Comparison of ENCODE assay signal across 25 cellular contexts in genomic region chr10:86371691-86372090, GRCh38. TPM values are rescaled to one million over a fixed set of nuclear protein-coding genes. Genes with fewer than 3 reads are reported as not detected.
DNase-seq lines count a peak whose midpoint lies in the region; ATAC-seq, FAIRE-seq and TF ChIP-seq lines count a peak whose summit lies in the region.
"Had no signal": no experiment of that assay in that cellular context is flagged by ENCODE, and none has a peak within 500 bp of the region (broad histone marks: within the 10 kb centered on the region; RNA-seq: fewer than 3 reads in every experiment).

No MANE protein-coding gene starts in this region.

- H3K36me3 ChIP-seq in HepG2 (replicated peaks in 1 of 2; ENCODE audit: control insufficient read depth in 1 of 2, insufficient read depth in 2 of 2, low read length in 2 of 2) = no peaks in the 10 kb centered on the region

- no peak for TF ChIP-seq POLR2A in HepG2 (IDR thresholded peaks at IDR 0.05; ENCODE audit: insufficient read depth in 1 of 2, low read depth in 2 of 2, low read length in 2 of 2)

- no peak for TF ChIP-seq EP300 in HepG2 (IDR thresholded peaks at IDR 0.05; ENCODE audit: low read depth in 2 of 2, low read length in 2 of 2)
- no peak for TF ChIP-seq EP300 in HepG2 (CRISPR knock-in tag; IDR thresholded peaks at IDR 0.05; ENCODE audit: borderline replicate concordance)

- no peak overlapping the region for H3K27ac ChIP-seq in HepG2 (ENCODE audit: extremely low read length, insufficient read depth, low read length)

- TF ChIP-seq CTCF in GM12873 (IDR thresholded peaks at IDR 0.05; ENCODE audit: insufficient read depth, low read depth, low read length, missing control alignments) (peak; percentile 23), HepG2 (CRISPR knock-in tag; IDR thresholded peaks at IDR 0.05) (no peak)

- H3K4me1 ChIP-seq in HepG2 (ENCODE audit: insufficient read depth, low read length) = no peaks in the 10 kb centered on the region

- no peak for TF ChIP-seq RAD21 in HepG2 (CRISPR knock-in tag; IDR thresholded peaks at IDR 0.05)

- intact Hi-C loops in HepG2 (cut with micrococcal nuclease; ENCODE audit: unreplicated experiment) = no loop called here

- DNase-seq in 8988T (peak; percentile 74), SK-N-DZ (ENCODE audit: low spot score) (peak; percentile 53), HepG2 (ENCODE audit: low spot score) (no peak), GDM1 (lab: John Stamatoyannopoulos, UW) (no peak), NCI-H446 (lab: John Stamatoyannopoulos, UW) (no peak), NCI-H2107 (lab: John Stamatoyannopoulos, UW) (no peak)
- DNase-seq: ACHN; activated CD4-positive, CD25-positive, alpha-beta regulatory T cell treated with anti-CD3 and anti-CD28 coated beads, Interleukin-2, amount 50 U/mL, for 72 hours; activated naive CD4-positive, alpha-beta T cell treated with anti-CD3 and anti-CD28 coated beads, Interleukin-2, amount 50 U/mL, for 16 hours; activated T-cell treated with anti-CD3 and anti-CD28 coated beads, Interleukin-2, amount 50 U/mL, for 72 hours; CD4-positive, CD25-positive, alpha-beta regulatory T cell; dermis blood vessel endothelial cell; mesenchymal stem cell; NCI-H2081 treated with DMSO at 0.1 percent for 48 hours; NCI-H526; occipital lobe; stimulated activated CD4-positive, alpha-beta T cell treated with anti-CD3 and anti-CD28 coated beads, Interleukin-12 subunit alpha, Interleukin-12 subunit beta, amount 100 ng/mL, for 4 hours; stimulated activated CD4-positive, alpha-beta T cell treated with anti-CD3 and anti-CD28 coated beads, Interleukin-4, amount 100 ng/mL, for 4 hours; trophoblast cell had no signal

- in situ Hi-C loops in HepG2 (cut with HindIII; ENCODE audit: extremely low pct_ligation_motif_present, low pct_unique_long_range_greater_than_20kb) = loop anchor here (10.0 kb wide), 1 partner anchor 107 kb away; no protein-coding TSS in a partner anchor

- BruUV-seq in HepG2 (replicated peaks; lab: Mats Ljungman, UMichigan) = no TSS peak

- H3K9ac ChIP-seq in HepG2 (ENCODE audit: insufficient read depth, low read depth, low read length) = no peak overlapping the region

- no peaks in the 10 kb centered on the region for H3K79me2 ChIP-seq in HepG2 (ENCODE audit: insufficient read depth, low read length)

- CTCF ChIA-PET in HepG2 (lab: Yijun Ruan, JAX; ENCODE audit: low intra/inter-chr PET ratio, low total read pairs) = no interaction called here

- H3K4me2 ChIP-seq in HepG2 (ENCODE audit: low read depth, low read length) = no peak overlapping the region

- H3K27me3 ChIP-seq in HepG2 (ENCODE audit: control insufficient read depth in 1 of 2, insufficient read depth in 2 of 2, low read length in 2 of 2) = peaks cover 15 to 74% of the 10 kb centered on the region in 2 experiments; a peak in 4 of 5 replicates

- no peak for FAIRE-seq in HepG2 (lab: Jason Lieb, UNC)
- FAIRE-seq: GM12878 had no signal

- no peak overlapping the region for H3K4me3 ChIP-seq in HepG2 (replicated peaks in 1 of 3; ENCODE audit: insufficient read depth in 1 of 3, low read depth in 2 of 3, low read length in 3 of 3)
- H3K4me3 ChIP-seq: GM12878 had no signal

- POLR2A ChIA-PET in HepG2 (lab: Yijun Ruan, JAX) = no interaction called here

- no peaks in the 10 kb centered on the region for H3K9me3 ChIP-seq in HepG2 (ENCODE audit: low read length)

- WGBS in HepG2 (ENCODE audit: low lambda C conversion rate) = 0% methylated on average over 1 of the region's 5 CpGs

- no peak overlapping the region for H2AFZ ChIP-seq in HepG2 (ENCODE audit: low read length)

- peaks cover 6% of the 10 kb centered on the region; the same call in 1 of the 2 replicates for H4K20me1 ChIP-seq in HepG2 (ENCODE audit: insufficient read depth, low read length)

- ATAC-seq in HepG2 = peak; percentile 70
- no peak for ATAC-seq in GM21619 (IDR thresholded peaks at IDR 0.05; ENCODE audit: unreplicated experiment)
- ATAC-seq: activated T-cell treated with anti-CD3 and anti-CD28 coated beads, Interleukin-2, amount 50 U/mL, for 72 hours; GM12878; left colon; stimulated activated naive CD8-positive, alpha-beta T cell treated with anti-CD3 and anti-CD28 coated beads, Interleukin-15, amount 100 ng/mL, for 72 hours had no signal

TF ChIP-seq in HepG2, 621 proteins besides CTCF, POLR2A, EP300 and RAD21 (continues in another document):
- no peak for TF ChIP-seq CENPBD1 (CRISPR knock-in tag; IDR thresholded peaks at IDR 0.05; ENCODE audit: borderline replicate concordance, low read depth)
- no peak for TF ChIP-seq SALL2 (CRISPR knock-in tag; IDR thresholded peaks at IDR 0.05)
- no peak for TF ChIP-seq MIER2 (CRISPR knock-in tag; IDR thresholded peaks at IDR 0.05)
- TF ChIP-seq ATF5 (CRISPR knock-in tag; IDR thresholded peaks at IDR 0.05; ENCODE audit: low read depth) = no peak
- no peak for TF ChIP-seq RFX1 (IDR thresholded peaks at IDR 0.05)
- TF ChIP-seq ZNF432 (CRISPR knock-in tag; IDR thresholded peaks at IDR 0.05; ENCODE audit: borderline replicate concordance) = no peak
- no peak for TF ChIP-seq ZNF3 (CRISPR knock-in tag; IDR thresholded peaks at IDR 0.05)
- no peak for TF ChIP-seq SAP130 (CRISPR knock-in tag; IDR thresholded peaks at IDR 0.05; ENCODE audit: low read depth)
- TF ChIP-seq MLXIP (CRISPR knock-in tag; IDR thresholded peaks at IDR 0.05; ENCODE audit: borderline replicate concordance) = no peak
- TF ChIP-seq JUND (CRISPR knock-in tag; IDR thresholded peaks at IDR 0.05) = no peak
- TF ChIP-seq NFKB2 (CRISPR knock-in tag; IDR thresholded peaks at IDR 0.05; ENCODE audit: borderline replicate concordance) = no peak
- TF ChIP-seq ZFP62 (CRISPR knock-in tag; IDR thresholded peaks at IDR 0.05) = no peak
- TF ChIP-seq FOXM1 (CRISPR knock-in tag; IDR thresholded peaks at IDR 0.05) = no peak

RNA-seq across cellular contexts. Expression of gene GRID1, which starts 5.1 kb away (rescaled TPM):
- polyA plus RNA-seq in SK-N-DZ (2014; cell fraction: cytosol; rRNA removed) = 7.1 and 8.1 TPM in 2 replicates
- polyA plus RNA-seq in SK-N-DZ (2014; cell fraction: nucleus; rRNA removed) = 4.2 and 6.2 TPM in 2 replicates
- not detected in 2 replicates for total RNA-seq in HepG2 (2016; rRNA removed; fragmentation: Illumina TruSeq; extraction: Trizol)
- total RNA-seq in HepG2 (2016; cell fraction: cytosol; rRNA removed; fragmentation: Illumina TruSeq; extraction: Trizol; ENCODE audit: low read depth) = not detected in 2 replicates
- not detected in 2 replicates for total RNA-seq in HepG2 (2016; cell fraction: insoluble cytoplasmic fraction; rRNA removed; fragmentation: Illumina TruSeq; extraction: Trizol)
- total RNA-seq in HepG2 (2016; cell fraction: membrane; rRNA removed; fragmentation: Illumina TruSeq; extraction: Trizol) = not detected in 2 replicates
- not detected in 2 replicates for total RNA-seq in HepG2 (2016; cell fraction: nucleus; rRNA removed; fragmentation: Illumina TruSeq; extraction: Trizol)
- 0.03 and 0.05 TPM in 2 replicates for polyA plus RNA-seq in HepG2 (2011; rRNA removed)
- polyA plus RNA-seq in HepG2 (2011; cell fraction: cytosol; rRNA removed) = 0.01 and 0.03 TPM in 2 replicates
- not detected in 2 replicates for polyA plus RNA-seq in HepG2 (2011; cell fraction: nucleus; rRNA removed)
- polyA plus RNA-seq in HepG2 (2012) = not detected in 2 replicates
- not detected in 2 replicates for polyA plus RNA-seq in HepG2 (2016; cell fraction: cytosol; fragmentation: Illumina TruSeq; extraction: Trizol; ENCODE audit: low read depth)
- polyA plus RNA-seq in HepG2 (2016; cell fraction: insoluble cytoplasmic fraction; fragmentation: Illumina TruSeq; extraction: Trizol; ENCODE audit: low read depth) = not detected in 2 replicates
- not detected in 2 replicates for polyA plus RNA-seq in HepG2 (2016; cell fraction: membrane; fragmentation: Illumina TruSeq; extraction: Trizol; ENCODE audit: low read depth)
- not detected in 2 replicates for polyA plus RNA-seq in HepG2 (2016; cell fraction: nucleus; fragmentation: Illumina TruSeq; extraction: Trizol; ENCODE audit: insufficient read depth, low read depth)
- 5.3 TPM in 1 of 2 replicates, not detected in the other for polyA minus RNA-seq in HepG2 (2011; rRNA and poly(A)+ RNA removed; ENCODE audit: low replicate concordance)
- not detected in 2 replicates for polyA minus RNA-seq in HepG2 (2011; cell fraction: cytosol; rRNA and poly(A)+ RNA removed)
- polyA minus RNA-seq in HepG2 (2011; cell fraction: nucleus; rRNA and poly(A)+ RNA removed) = 0.25 TPM in 1 of 2 replicates, not detected in the other
- total RNA-seq: activated T-cell treated with anti-CD3 and anti-CD28 coated beads, Interleukin-2, amount 50 U/mL, for 72 hours; CD4-positive, CD25-positive, alpha-beta regulatory T cell; dermis blood vessel endothelial cell had no signal
- polyA plus RNA-seq: aorta; CD4-positive, CD25-positive, alpha-beta regulatory T cell had no signal

Comparison
In these comparisons a context has a peak if more than half of its experiments do, and no peak if none do; other contexts are left out.
1. DNase-seq: peak in 8988T (single experiment) and SK-N-DZ (single experiment); none in HepG2 (single experiment), GDM1 (single experiment), NCI-H446 (0 of 2) and NCI-H2107 (single experiment).